8 cellular contexts compared by ENCODE assay signal in the genomic region with DNA sequence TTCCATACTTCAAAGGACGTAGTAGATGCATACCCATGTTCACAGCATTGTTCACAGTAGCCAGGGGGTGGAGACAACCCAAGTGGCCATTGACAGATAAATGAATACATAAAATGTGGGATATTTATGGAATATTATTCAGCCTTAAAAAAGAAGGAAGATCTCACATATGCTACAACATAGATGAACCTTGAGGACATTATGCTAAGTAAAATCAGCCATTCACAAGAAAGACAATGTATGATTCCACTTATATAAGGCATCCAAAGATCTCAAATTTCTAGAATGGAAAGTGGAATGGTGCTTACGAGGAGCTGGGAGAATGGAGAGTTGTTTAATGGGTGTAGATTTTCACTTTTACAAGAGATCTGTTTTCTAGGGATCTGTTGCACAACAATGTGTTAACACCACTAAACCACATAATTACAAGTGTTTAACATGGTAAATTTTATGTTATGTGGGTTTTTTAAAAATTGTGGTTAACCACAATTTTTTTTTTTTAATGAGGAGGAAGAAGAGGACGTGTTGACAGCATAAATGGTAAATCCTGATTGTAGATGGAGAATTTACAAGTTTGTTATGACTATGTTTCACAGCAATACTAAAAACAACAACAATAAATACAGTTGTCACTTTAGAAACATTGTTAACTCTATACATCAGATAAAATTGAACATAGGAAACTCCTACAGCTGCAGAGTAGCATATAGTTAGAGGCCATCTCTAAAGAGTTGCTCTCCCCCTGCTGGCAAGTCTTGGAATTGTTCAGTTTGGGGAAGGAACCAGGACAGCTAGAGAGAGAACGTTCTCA. TPM values are rescaled to one million over a fixed set of nuclear protein-coding genes. Genes with fewer than 3 reads are reported as not detected.
DNase-seq lines count a peak whose midpoint lies in the region; FAIRE-seq and TF ChIP-seq lines count a peak whose summit lies in the region.

No MANE protein-coding gene starts in this region.

- no peaks in the 10 kb centered on the region for H3K4me1 ChIP-seq in SK-N-SH (ENCODE audit: control insufficient read depth in 1 of 2, insufficient read depth in 2 of 2, low read depth in 1 of 2, low read length in 1 of 2)

- no peak for TF ChIP-seq POLR2A in H54 (IDR thresholded peaks at IDR 0.05; ENCODE audit: low read depth, low read length)

- peaks cover 11% of the 10 kb centered on the region for H3K27me3 Mint-ChIP-seq in activated naive CD4-positive, alpha-beta T cell treated with anti-CD3 and anti-CD28 coated beads for 36 hours (ENCODE audit: low read depth)

- CTCF ChIA-PET in SK-N-SH (lab: Yijun Ruan, JAX): interaction anchor here (0.5 to 2.7 kb wide), 15 partner anchors 9 to 1024 kb away, joined by 3 to 21 read pairs (median 4); no protein-coding TSS in a partner anchor
- CTCF ChIA-PET in activated naive CD4-positive, alpha-beta T cell treated with anti-CD3 and anti-CD28 coated beads for 36 hours (lab: Charles Lee): interaction anchor here (0.6 to 2.7 kb wide), 23 partner anchors 9 to 395 kb away, joined by 3 to 19 read pairs (median 4); a partner anchor contains a TSS

- FAIRE-seq in H54 (lab: Jason Lieb, UNC): peak; percentile 50

- peaks cover 51% of the 10 kb centered on the region for H3K27me3 ChIP-seq in SK-N-SH (ENCODE audit: insufficient read depth)

- H3K9me2 ChIP-seq in SK-N-SH: no peaks in the 10 kb centered on the region

- H3K4me3 ChIP-seq in GM12865 (ENCODE audit: low read depth, low read length): no peak overlapping the region
- H3K4me3 ChIP-seq in LNCaP clone FGC (ENCODE audit: low read depth, low read length): no peak overlapping the region
- H3K4me3 ChIP-seq in SK-N-SH (ENCODE audit: low read depth in 2 of 2, low read length in 1 of 2): no peak overlapping the region; a peak in 1 of 4 replicates

- DNase-seq in GM12865 (ENCODE audit: low read depth): peak; percentile 69
- DNase-seq in H54 (ENCODE audit: insufficient read length, low spot score): peak; percentile 5
- peak; percentile 39 for DNase-seq in LNCaP clone FGC (ENCODE audit: low read depth)
- DNase-seq in SK-N-SH: peak; percentile 42
- DNase-seq in activated naive CD4-positive, alpha-beta T cell treated with anti-CD3 and anti-CD28 coated beads for 36 hours: peak; percentile 87
- DNase-seq in head of caudate nucleus: peak; percentile 10 to 96 (median 84)
- DNase-seq in renal cortical epithelial cell (ENCODE audit: low read depth): peak; percentile 57
- no peak for DNase-seq in NCI-H187 treated with DMSO at 0.1 percent for 48 hours (lab: John Stamatoyannopoulos, UW)

- no peaks in the 10 kb centered on the region for H3K9me3 ChIP-seq in SK-N-SH

- H3K27ac Mint-ChIP-seq in activated naive CD4-positive, alpha-beta T cell treated with anti-CD3 and anti-CD28 coated beads for 36 hours: no peak overlapping the region

- no peak for TF ChIP-seq EP300 in SK-N-SH (IDR thresholded peaks at IDR 0.05; ENCODE audit: borderline replicate concordance in 1 of 2, low read depth in 1 of 2, low read length in 1 of 2)

- POLR2A ChIA-PET in SK-N-SH (lab: Yijun Ruan, JAX): no interaction called here

- no peaks in the 10 kb centered on the region for H3K9me3 Mint-ChIP-seq in activated naive CD4-positive, alpha-beta T cell treated with anti-CD3 and anti-CD28 coated beads for 36 hours

- H3K4me2 ChIP-seq in SK-N-SH: no peak overlapping the region

- no peak overlapping the region for H3K4me3 Mint-ChIP-seq in activated naive CD4-positive, alpha-beta T cell treated with anti-CD3 and anti-CD28 coated beads for 36 hours

- H3K27ac ChIP-seq in SK-N-SH (ENCODE audit: low read depth in 2 of 2, low read length in 1 of 2): no peak overlapping the region

- peak; percentile 64 for TF ChIP-seq RAD21 in SK-N-SH (IDR thresholded peaks at IDR 0.05; ENCODE audit: low read length)

- TF ChIP-seq CTCF in GM12865 (IDR thresholded peaks at IDR 0.05; ENCODE audit: insufficient read depth, low read depth, low read length, missing control alignments) (peak; percentile 81), LNCaP clone FGC (IDR thresholded peaks at IDR 0.05; ENCODE audit: control insufficient read depth, extremely low read depth, insufficient read depth) (peak; percentile 67), SK-N-SH (IDR thresholded peaks at IDR 0.05) (peak; percentile 88)

- H4K20me1 ChIP-seq in SK-N-SH (ENCODE audit: insufficient read depth): no peaks in the 10 kb centered on the region

- H3K79me2 ChIP-seq in SK-N-SH (ENCODE audit: insufficient read depth): no peaks in the 10 kb centered on the region

- peaks cover 4% of the 10 kb centered on the region for H3F3A ChIP-seq in SK-N-SH (replicated peaks; ENCODE audit: insufficient read depth)

- peaks cover 5% of the 10 kb centered on the region for H3K4me1 Mint-ChIP-seq in activated naive CD4-positive, alpha-beta T cell treated with anti-CD3 and anti-CD28 coated beads for 36 hours (ENCODE audit: low read depth)

- WGBS in SK-N-SH (ENCODE audit: low lambda C conversion rate): 11% methylated on average over 4 of the region's 4 CpGs

- H3K9ac ChIP-seq in SK-N-SH: no peak overlapping the region

- no peaks in the 10 kb centered on the region for H3K36me3 Mint-ChIP-seq in activated naive CD4-positive, alpha-beta T cell treated with anti-CD3 and anti-CD28 coated beads for 36 hours (ENCODE audit: low read depth)

- H3K36me3 ChIP-seq in SK-N-SH (replicated peaks in 1 of 2; ENCODE audit: control insufficient read depth in 1 of 2, insufficient read depth in 2 of 2, low read length in 1 of 2): no peaks in the 10 kb centered on the region

- intact Hi-C loops in activated naive CD4-positive, alpha-beta T cell treated with anti-CD3 and anti-CD28 coated beads for 36 hours (cut with micrococcal nuclease): loop anchor here (1.0 to 10.0 kb wide), 5 partner anchors 127 to 1025 kb away; no protein-coding TSS in a partner anchor
- intact Hi-C loops in head of caudate nucleus (cut with DNase I): loop anchor here (10.0 kb wide), 1 partner anchor 215 kb away; no protein-coding TSS in a partner anchor

- H2AFZ ChIP-seq in SK-N-SH (ENCODE audit: low read depth): no peak overlapping the region

TF ChIP-seq in SK-N-SH, 30 proteins besides CTCF, POLR2A, EP300 and RAD21:
- TF ChIP-seq FOXJ3 (CRISPR knock-in tag; IDR thresholded peaks at IDR 0.05) (no peak), SMC3 (IDR thresholded peaks at IDR 0.05; ENCODE audit: low read depth, low read length) (peak; percentile 70)

RNA-seq across cellular contexts. Expression of a gene that starts 41.6 kb away (rescaled TPM):
- polyA plus RNA-seq in SK-N-SH (2012; rRNA removed): 486 and 709 TPM in 2 replicates
- 749 and 798 TPM in 2 replicates for polyA plus RNA-seq in SK-N-SH (2012; cell fraction: cytosol; rRNA removed)
- polyA plus RNA-seq in SK-N-SH (2012; cell fraction: nucleus; rRNA removed): 877 and 1,310 TPM in 2 replicates
- total RNA-seq in activated naive CD4-positive, alpha-beta T cell treated with anti-CD3 and anti-CD28 coated beads for 36 hours: not detected
- total RNA-seq in renal cortical epithelial cell: 36.1 and 166 TPM in 2 replicates

Comparison
In these comparisons a context has a peak if more than half of its experiments do, and no peak if none do; other contexts are left out.
1. RNA of a gene that starts 41.6 kb away (total RNA-seq): 36.1 to 166 TPM in renal cortical epithelial cell; not detected in activated naive CD4-positive, alpha-beta T cell treated with anti-CD3 and anti-CD28 coated beads for 36 hours; every median in the first group is over 10 times any median in the second.
2. Peak in every context shown above with its lines, with median percentiles within 50 percentile points of each other: CTCF ChIP-seq.